In the genomic region with DNA sequence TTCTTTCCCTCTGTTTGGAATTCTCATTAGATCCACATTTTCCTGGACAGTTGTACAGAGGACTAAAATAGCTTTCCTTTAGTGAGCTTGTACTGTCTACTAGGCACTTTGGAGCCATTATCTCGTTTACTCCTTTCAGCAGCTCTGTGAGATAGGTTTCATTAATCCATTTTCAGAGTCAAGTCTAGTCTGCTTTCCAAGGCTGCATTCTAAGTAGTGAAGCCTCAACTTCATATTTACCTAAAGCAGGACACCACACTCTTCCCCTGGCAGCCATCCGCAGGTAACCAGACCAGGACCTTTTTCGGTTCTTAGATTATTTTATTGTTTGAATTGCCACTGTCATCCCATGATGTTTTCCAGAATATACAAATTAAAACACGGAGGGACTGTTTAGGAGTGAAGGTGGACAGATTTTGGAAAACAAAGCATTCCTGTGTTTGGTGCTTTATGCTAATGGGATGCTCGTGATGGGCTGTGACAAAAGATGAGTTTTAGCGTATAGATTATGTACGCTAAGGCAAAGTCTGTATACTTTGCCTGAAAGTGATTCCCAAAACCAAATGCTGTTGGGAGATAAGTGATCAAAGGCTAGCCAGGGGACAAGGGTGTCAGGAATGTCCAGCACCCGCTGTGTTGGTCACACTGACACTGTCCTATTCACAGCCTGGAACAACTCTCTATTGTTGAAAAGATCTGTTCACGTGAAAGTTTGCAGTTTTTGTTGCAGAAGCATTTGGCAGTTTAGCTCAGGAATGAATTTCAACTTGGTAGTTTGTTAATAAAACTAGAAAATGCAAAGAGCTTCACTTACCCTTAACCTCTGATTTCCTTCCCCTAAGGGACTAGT, we compare ENCODE assay signal across 8 cellular contexts. TPM values are rescaled to one million over a fixed set of nuclear protein-coding genes. Genes with fewer than 3 reads are reported as not detected.
DNase-seq lines count a peak whose midpoint lies in the region; ATAC-seq, FAIRE-seq and TF ChIP-seq lines count a peak whose summit lies in the region.

No MANE protein-coding gene starts in this region.

- H3K9me3 Mint-ChIP-seq in T-helper 1 cell treated with Interleukin-12 subunit alpha and Interleukin-12 subunit beta and Interleukin-4 antibody, amounts not matched to agents 30 μg/mL and 1 μg/mL, for 36 hours: no peaks in the 10 kb centered on the region
- H3K9me3 Mint-ChIP-seq in activated naive CD8-positive, alpha-beta T cell treated with anti-CD3 and anti-CD28 coated beads for 36 hours: no peaks in the 10 kb centered on the region

- FAIRE-seq in GM12891 (lab: Jason Lieb, UNC) (no peak), HTR-8/SVneo (lab: Jason Lieb, UNC) (no peak)

- no peak overlapping the region for H3K27ac Mint-ChIP-seq in T-helper 1 cell treated with Interleukin-12 subunit alpha and Interleukin-12 subunit beta and Interleukin-4 antibody, amounts not matched to agents 30 μg/mL and 1 μg/mL, for 36 hours
- H3K27ac Mint-ChIP-seq in activated naive CD8-positive, alpha-beta T cell treated with anti-CD3 and anti-CD28 coated beads for 36 hours: no peak overlapping the region

- H3K27me3 ChIP-seq in layer of hippocampus (ENCODE audit: control insufficient read depth, insufficient read depth, low read length): no peaks in the 10 kb centered on the region

- H3K4me1 Mint-ChIP-seq in T-helper 1 cell treated with Interleukin-12 subunit alpha and Interleukin-12 subunit beta and Interleukin-4 antibody, amounts not matched to agents 30 μg/mL and 1 μg/mL, for 36 hours (ENCODE audit: low read depth): peaks cover 6% of the 10 kb centered on the region
- H3K4me1 Mint-ChIP-seq in activated naive CD8-positive, alpha-beta T cell treated with anti-CD3 and anti-CD28 coated beads for 36 hours: peaks cover 14% of the 10 kb centered on the region

- ATAC-seq in HG02852 (IDR thresholded peaks at IDR 0.05; ENCODE audit: unreplicated experiment): no peak

- no peak for DNase-seq in T-helper 1 cell
- DNase-seq in activated naive CD8-positive, alpha-beta T cell treated with anti-CD3 and anti-CD28 coated beads for 36 hours: no peak
- peak; percentile 93 for DNase-seq in superior temporal gyrus (ENCODE audit: extremely low spot score)
- no peak for DNase-seq in GM12891 (ENCODE audit: insufficient read length, low spot score)
- no peak for DNase-seq in HTR-8/SVneo (ENCODE audit: insufficient read length, low spot score)

- peak overlapping the region; percentile 23 for H3K4me3 Mint-ChIP-seq in T-helper 1 cell treated with Interleukin-12 subunit alpha and Interleukin-12 subunit beta and Interleukin-4 antibody, amounts not matched to agents 30 μg/mL and 1 μg/mL, for 36 hours
- peak overlapping the region; percentile 71 for H3K4me3 Mint-ChIP-seq in activated naive CD8-positive, alpha-beta T cell treated with anti-CD3 and anti-CD28 coated beads for 36 hours

- no peak for TF ChIP-seq POLR2A in GM12891 (IDR thresholded peaks at IDR 0.05; ENCODE audit: low read depth, low read length)

- H3K27ac ChIP-seq in layer of hippocampus (ENCODE audit: low read depth, low read length): peak overlapping the region; percentile 88

- H3K36me3 Mint-ChIP-seq in T-helper 1 cell treated with Interleukin-12 subunit alpha and Interleukin-12 subunit beta and Interleukin-4 antibody, amounts not matched to agents 30 μg/mL and 1 μg/mL, for 36 hours (ENCODE audit: low read depth): no peaks in the 10 kb centered on the region
- H3K36me3 Mint-ChIP-seq in activated naive CD8-positive, alpha-beta T cell treated with anti-CD3 and anti-CD28 coated beads for 36 hours: no peaks in the 10 kb centered on the region

- peaks cover 83% of the 10 kb centered on the region for H3K27me3 Mint-ChIP-seq in T-helper 1 cell treated with Interleukin-12 subunit alpha and Interleukin-12 subunit beta and Interleukin-4 antibody, amounts not matched to agents 30 μg/mL and 1 μg/mL, for 36 hours (ENCODE audit: low read depth)
- peaks cover 16% of the 10 kb centered on the region for H3K27me3 Mint-ChIP-seq in activated naive CD8-positive, alpha-beta T cell treated with anti-CD3 and anti-CD28 coated beads for 36 hours

TF ChIP-seq in GM12891, 5 proteins besides CTCF, POLR2A, EP300 and RAD21:
- no peak for TF ChIP-seq POLR2AphosphoS5 (IDR thresholded peaks at IDR 0.05; ENCODE audit: low read depth, low read length)
- TF ChIP-seq TAF1 (IDR thresholded peaks at IDR 0.05; ENCODE audit: low read depth, low read length): no peak
- no peak for TF ChIP-seq PAX5 (IDR thresholded peaks at IDR 0.05; ENCODE audit: insufficient read depth, low read length, severe bottlenecking)
- no peak for TF ChIP-seq SPI1 (IDR thresholded peaks at IDR 0.05; ENCODE audit: low read depth, low read length)
- TF ChIP-seq POU2F2 (IDR thresholded peaks at IDR 0.05; ENCODE audit: low read depth, low read length): no peak

RNA-seq across cellular contexts. Expression of a gene that starts 1.3 kb away (rescaled TPM):
- 10 to 100 TPM; 18.3 to 21.2 TPM for total RNA-seq in activated naive CD8-positive, alpha-beta T cell treated with anti-CD3 and anti-CD28 coated beads for 36 hours
- 2.0 TPM for polyA plus RNA-seq in GM12891 (2012; ENCODE audit: low read depth, missing spikeins)
